ENCODE assay signal across 28 cellular contexts in the genomic region with DNA sequence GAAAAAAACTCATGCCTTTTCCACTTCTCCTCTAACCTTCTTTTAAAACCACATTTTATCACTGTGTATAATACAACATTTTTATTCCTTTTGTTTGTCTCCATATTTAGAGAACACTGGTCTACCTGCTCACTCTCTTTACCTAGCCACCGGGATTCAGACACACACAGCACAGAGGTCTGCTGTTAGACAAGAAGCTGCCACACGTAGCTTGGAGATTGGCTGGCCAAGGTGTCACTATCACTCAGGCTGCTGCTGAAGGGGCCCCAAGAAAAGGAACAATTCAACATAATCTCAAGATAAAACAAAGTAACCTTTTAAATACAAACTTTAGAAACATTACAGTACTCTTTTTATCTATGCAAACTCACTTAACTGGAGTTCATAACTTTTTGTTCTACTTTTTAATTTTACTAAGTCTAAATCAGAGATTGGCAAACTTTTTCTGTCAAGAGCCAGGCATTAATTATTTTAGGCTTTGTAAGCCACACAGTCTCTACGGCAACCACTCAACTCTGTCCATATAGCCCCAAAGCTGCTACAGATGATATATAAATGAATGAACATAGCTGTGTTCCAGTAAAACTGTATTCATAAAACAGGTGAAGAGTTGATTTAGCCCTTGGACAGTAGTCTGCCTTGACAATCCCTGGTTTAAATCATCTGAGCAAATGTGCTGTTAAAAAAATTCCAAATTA. TPM values are rescaled to one million over a fixed set of nuclear protein-coding genes. Genes with fewer than 3 reads are reported as not detected.
A peak's percentile ranks its signal among the peaks of the same experiment; 100 is the strongest.
DNase-seq lines count a peak whose midpoint lies in the region; TF ChIP-seq lines count a peak whose summit lies in the region.
"Had no signal": no experiment of that assay in that cellular context is flagged by ENCODE, and none has a peak within 500 bp of the region (broad histone marks: within the 10 kb centered on the region; RNA-seq: fewer than 3 reads in every experiment).

No MANE protein-coding gene starts in this region.

- intact Hi-C loops in MCF 10A (cut with micrococcal nuclease): no loop called here
- intact Hi-C loops in breast epithelium (cut with DNase I; ENCODE audit: low total_unique reads): no loop called here

- TF ChIP-seq CTCF in MCF 10A (IDR thresholded peaks at IDR 0.05; ENCODE audit: unreplicated experiment) (no peak), breast epithelium (IDR thresholded peaks at IDR 0.05) (no peak), brain (conservative IDR thresholded peaks at IDR 0.05) (no peak), nephron progenitor cell (IDR thresholded peaks at IDR 0.05) (no peak)

- H3K27ac ChIP-seq in breast epithelium: no peak overlapping the region
- no peak overlapping the region for H3K27ac ChIP-seq in CD8-positive, alpha-beta memory T cell (ENCODE audit: low read depth, low read length)
- H3K27ac ChIP-seq: ascending aorta, parathyroid adenoma, thyroid gland had no signal

- no peak overlapping the region for H3K4me3 Mint-ChIP-seq in MCF 10A (ENCODE audit: unreplicated experiment)
- no peak overlapping the region for H3K4me3 Mint-ChIP-seq in brain
- no peak overlapping the region for H3K4me3 Mint-ChIP-seq in nephron progenitor cell
- H3K4me3 Mint-ChIP-seq in CD8-positive, alpha-beta memory T cell: no peak overlapping the region
- H3K4me3 Mint-ChIP-seq: activated B cell treated with CpG ODN at 0.5 μM for 24 hours; activated naive CD4-positive, alpha-beta T cell treated with anti-CD3 and anti-CD28 coated beads, Interleukin-2, amount 50 U/mL, for 24 hours; natural killer cell had no signal

- H3K27me3 ChIP-seq in breast epithelium: no peaks in the 10 kb centered on the region
- H3K27me3 ChIP-seq in CD8-positive, alpha-beta memory T cell (ENCODE audit: insufficient read depth, low read length, poor library complexity, severe bottlenecking): no peaks in the 10 kb centered on the region
- H3K27me3 ChIP-seq: ascending aorta, BE2C, thyroid gland had no signal

- CTCF ChIA-PET in MCF 10A (lab: Yijun Ruan, JAX): interaction anchor here (0.7 to 1.2 kb wide), 3 partner anchors 10 to 41 kb away, joined by 3 to 4 read pairs (median 3); no protein-coding TSS in a partner anchor
- CTCF ChIA-PET in CD8-positive, alpha-beta memory T cell (lab: Charles Lee): no interaction called here

- POLR2A ChIA-PET in MCF 10A (lab: Yijun Ruan, JAX): no interaction called here
- POLR2A ChIA-PET in CD8-positive, alpha-beta memory T cell (lab: Charles Lee): no interaction called here

- no TSS peak for BruUV-seq in MCF 10A (replicated peaks; lab: Mats Ljungman, UMichigan)

- H3K9me3 Mint-ChIP-seq in MCF 10A (ENCODE audit: unreplicated experiment) (no peaks in the 10 kb centered on the region), brain (peaks cover 0 to 2% (median 0%) of the 10 kb centered on the region in 5 experiments), nephron progenitor cell (no peaks in the 10 kb centered on the region)
- no peaks in the 10 kb centered on the region for H3K9me3 Mint-ChIP-seq in CD8-positive, alpha-beta memory T cell
- H3K9me3 Mint-ChIP-seq: activated B cell treated with CpG ODN at 0.5 μM for 24 hours; activated naive CD4-positive, alpha-beta T cell treated with anti-CD3 and anti-CD28 coated beads, Interleukin-2, amount 50 U/mL, for 24 hours; natural killer cell had no signal

- no peaks in the 10 kb centered on the region for H3K9me3 ChIP-seq in breast epithelium
- H3K9me3 ChIP-seq in CD8-positive, alpha-beta memory T cell (ENCODE audit: low read length): no peaks in the 10 kb centered on the region
- H3K9me3 ChIP-seq: ascending aorta, BE2C, thyroid gland had no signal

- peaks cover 62% of the 10 kb centered on the region for H3K36me3 Mint-ChIP-seq in MCF 10A (ENCODE audit: insufficient read depth, unreplicated experiment)
- H3K36me3 Mint-ChIP-seq in brain: peaks cover 62% of the 10 kb centered on the region
- peaks cover 70% of the 10 kb centered on the region for H3K36me3 Mint-ChIP-seq in nephron progenitor cell (ENCODE audit: low read depth)
- H3K36me3 Mint-ChIP-seq in CD8-positive, alpha-beta memory T cell: peaks cover 4 to 67% (median 19%) of the 10 kb centered on the region in 3 donors

- H3K27me3 Mint-ChIP-seq in MCF 10A (ENCODE audit: insufficient read depth, unreplicated experiment) (no peaks in the 10 kb centered on the region), brain (no peaks in the 10 kb centered on the region), nephron progenitor cell (ENCODE audit: low read depth, poor library complexity) (no peaks in the 10 kb centered on the region)
- no peaks in the 10 kb centered on the region for H3K27me3 Mint-ChIP-seq in CD8-positive, alpha-beta memory T cell
- H3K27me3 Mint-ChIP-seq: activated B cell treated with CpG ODN at 0.5 μM for 24 hours; activated naive CD4-positive, alpha-beta T cell treated with anti-CD3 and anti-CD28 coated beads, Interleukin-2, amount 50 U/mL, for 24 hours had no signal

- no peaks in the 10 kb centered on the region for H3K36me3 ChIP-seq in breast epithelium
- H3K36me3 ChIP-seq in CD8-positive, alpha-beta memory T cell (ENCODE audit: insufficient read depth, low read length): no peaks in the 10 kb centered on the region
- H3K36me3 ChIP-seq: BE2C, thyroid gland had no signal

- no peak overlapping the region for H3K4me3 ChIP-seq in breast epithelium
- no peak overlapping the region for H3K4me3 ChIP-seq in CD8-positive, alpha-beta memory T cell (ENCODE audit: low read length)
- H3K4me3 ChIP-seq: ascending aorta, thyroid gland had no signal

- H3K27ac Mint-ChIP-seq in MCF 10A (ENCODE audit: low read depth, unreplicated experiment): peak overlapping the region; percentile 37
- H3K27ac Mint-ChIP-seq in brain: peak overlapping the region in 4 of 5 experiments; percentile 56 to 92 (median 86)
- H3K27ac Mint-ChIP-seq in nephron progenitor cell: peak overlapping the region; percentile 94
- H3K27ac Mint-ChIP-seq in CD8-positive, alpha-beta memory T cell: peak overlapping the region in 1 of 8 donors; percentile 48
- H3K27ac Mint-ChIP-seq: activated B cell treated with CpG ODN at 0.5 μM for 24 hours; activated naive CD4-positive, alpha-beta T cell treated with anti-CD3 and anti-CD28 coated beads, Interleukin-2, amount 50 U/mL, for 24 hours; natural killer cell had no signal

- no peak for TF ChIP-seq POLR2A in breast epithelium (IDR thresholded peaks at IDR 0.05)

- H3K4me1 Mint-ChIP-seq in MCF 10A (ENCODE audit: insufficient read depth, unreplicated experiment): peaks cover 14% of the 10 kb centered on the region
- peaks cover 28% of the 10 kb centered on the region for H3K4me1 Mint-ChIP-seq in brain
- H3K4me1 Mint-ChIP-seq in nephron progenitor cell: peaks cover 40% of the 10 kb centered on the region
- H3K4me1 Mint-ChIP-seq in CD8-positive, alpha-beta memory T cell: peaks cover 0 to 11% (median 7%) of the 10 kb centered on the region in 3 donors
- H3K4me1 Mint-ChIP-seq: natural killer cell had no signal

- in situ Hi-C loops in KBM-7 (cut with MboI; ENCODE audit: low pct_unique_long_range_greater_than_20kb, low sequenced_read_pairs): no loop called here

- no peaks in the 10 kb centered on the region for H3K4me1 ChIP-seq in breast epithelium
- H3K4me1 ChIP-seq in CD8-positive, alpha-beta memory T cell (ENCODE audit: insufficient read depth, low read length): no peaks in the 10 kb centered on the region
- H3K4me1 ChIP-seq: ascending aorta, BE2C, parathyroid adenoma, thyroid gland had no signal

- DNase-seq in MCF 10A (ENCODE audit: unreplicated experiment) (no peak), breast epithelium (ENCODE audit: low spot score in 2 of 2) (no peak), nephron progenitor cell (no peak), KBM-7 (no peak), NCI-H774 (lab: John Stamatoyannopoulos, UW) (no peak), T-helper 2 cell (no peak)
- DNase-seq in CD8-positive, alpha-beta memory T cell: no peak
- DNase-seq: activated B cell treated with CpG ODN at 0.5 μM for 24 hours; activated CD4-positive, alpha-beta T cell treated with anti-CD3 and anti-CD28 coated beads, Interleukin-2, amount 50 U/mL, for 48 hours; activated CD8-positive, alpha-beta memory T cell treated with anti-CD3 and anti-CD28 coated beads, Interleukin-2, amount 50 U/mL, for 4 hours; BE2C; DMS79; erythroblast; foreskin fibroblast; GOT3; hippocampal formation; left ventricle myocardium superior; natural killer cell; NCI-H1092; NCI-H187; NCI-H69; stimulated activated naive CD4-positive, alpha-beta T cell treated with Interleukin-2 at 50 U/mL for 16 hours; T1000; thyroid gland had no signal

RNA-seq across cellular contexts. Expression of a gene that starts 25.8 kb away (rescaled TPM):
- 31.9 and 43.4 TPM in 2 replicates for total RNA-seq in MCF 10A (2022)
- 10 to 100 TPM; 48.5 to 63.8 (median 49.0) TPM for total RNA-seq in breast epithelium
- polyA plus RNA-seq in brain (ENCODE audit: insufficient read depth, low read depth, low replicate concordance): 20.3 TPM
- total RNA-seq in CD8-positive, alpha-beta memory T cell: 1 to 10 TPM; 6.9 to 8.1 TPM
- polyA plus RNA-seq in CD8-positive, alpha-beta memory T cell: 3.1 TPM
